19 cellular contexts compared by ENCODE assay signal in genomic region chr6:16028966-16029365, GRCh38.
"Had no signal": no experiment of that assay in that cellular context is flagged by ENCODE, and none has a peak within 500 bp of the region (broad histone marks: within the 10 kb centered on the region; RNA-seq: fewer than 3 reads in every experiment).

No MANE protein-coding gene starts in this region.

- ATAC-seq: foreskin keratinocyte; lower lobe of right lung; natural killer cell treated with Interleukin-12 subunit alpha and Interleukin-12 subunit beta and Interleukin-15 and Interleukin-18, amount 100 ng/mL, for 72 hours had no signal

- H3K27ac Mint-ChIP-seq: endodermal cell; immature natural killer cell; natural killer cell treated with Interleukin-12 subunit alpha and Interleukin-12 subunit beta and Interleukin-15 and Interleukin-18, amount 100 ng/mL, for 72 hours; neural progenitor cell had no signal

- H3K9me3 Mint-ChIP-seq: immature natural killer cell; natural killer cell treated with Interleukin-12 subunit alpha and Interleukin-12 subunit beta and Interleukin-15 and Interleukin-18, amount 100 ng/mL, for 72 hours; neural progenitor cell had no signal

- H3K4me3 Mint-ChIP-seq: endodermal cell; immature natural killer cell; natural killer cell treated with Interleukin-12 subunit alpha and Interleukin-12 subunit beta and Interleukin-15 and Interleukin-18, amount 100 ng/mL, for 72 hours; neural progenitor cell had no signal

- H3K4me1 Mint-ChIP-seq: immature natural killer cell had no signal

- H3K36me3 Mint-ChIP-seq: natural killer cell treated with Interleukin-12 subunit alpha and Interleukin-12 subunit beta and Interleukin-15 and Interleukin-18, amount 100 ng/mL, for 72 hours; neural progenitor cell had no signal

- DNase-seq: effector CD4-positive, alpha-beta T cell; endodermal cell; erythroblast; foreskin keratinocyte; immature natural killer cell; left ventricle myocardium inferior; lower lobe of right lung; mesenchymal stem cell; midbrain; nucleus accumbens; ovary; sigmoid colon; stimulated activated CD4-positive, alpha-beta T cell treated with anti-CD3 and anti-CD28 coated beads, Interleukin-4, amount 100 ng/mL, for 24 hours; stimulated activated naive CD4-positive, alpha-beta T cell; tibial artery; upper lobe of left lung; uterus had no signal
